In genomic region chr4:3246458-3247398, GRCh38 we compare ENCODE assay signal across 18 cellular contexts. TPM values are rescaled to one million over a fixed set of nuclear protein-coding genes. Genes with fewer than 3 reads are reported as not detected.
A peak's percentile ranks its signal among the peaks of the same experiment; 100 is the strongest.
DNase-seq lines count a peak whose midpoint lies in the region; ATAC-seq and TF ChIP-seq lines count a peak whose summit lies in the region.
"Had no signal": no experiment of that assay in that cellular context is flagged by ENCODE, and none has a peak within 500 bp of the region (broad histone marks: within the 10 kb centered on the region; RNA-seq: fewer than 3 reads in every experiment).

No MANE protein-coding gene starts in this region.

- H3K27ac Mint-ChIP-seq in activated naive CD4-positive, alpha-beta T cell treated with anti-CD3 and anti-CD28 coated beads, Interleukin-2, amount 10 ng/mL, durations not matched to agents 7 days and 5 days: peak overlapping the region; percentile 68
- peak overlapping the region; percentile 51 to 60 for H3K27ac Mint-ChIP-seq in effector memory CD8-positive, alpha-beta T cell

- no peaks in the 10 kb centered on the region for H3K27me3 ChIP-seq in Loucy (ENCODE audit: insufficient read depth, low read length, poor library complexity, severe bottlenecking)
- H3K27me3 ChIP-seq in osteoblast (ENCODE audit: insufficient read depth, low read length): no peaks in the 10 kb centered on the region
- H3K27me3 ChIP-seq: transverse colon had no signal

- H3K27me3 Mint-ChIP-seq in activated naive CD4-positive, alpha-beta T cell treated with anti-CD3 and anti-CD28 coated beads, Interleukin-2, amount 10 ng/mL, durations not matched to agents 7 days and 5 days: no peaks in the 10 kb centered on the region
- H3K27me3 Mint-ChIP-seq in effector memory CD8-positive, alpha-beta T cell: no peaks in the 10 kb centered on the region

- H3K4me2 ChIP-seq in Loucy (ENCODE audit: low read depth, low read length, poor library complexity, severe bottlenecking) (no peak overlapping the region), osteoblast (ENCODE audit: insufficient read depth, low read length) (no peak overlapping the region)

- peaks cover 21% of the 10 kb centered on the region for H3K4me1 Mint-ChIP-seq in activated naive CD4-positive, alpha-beta T cell treated with anti-CD3 and anti-CD28 coated beads, Interleukin-2, amount 10 ng/mL, durations not matched to agents 7 days and 5 days
- peaks cover 4 to 12% of the 10 kb centered on the region in 2 donors for H3K4me1 Mint-ChIP-seq in effector memory CD8-positive, alpha-beta T cell (ENCODE audit: low read depth in 2 of 2)

- no peak overlapping the region for H3K4me3 ChIP-seq in Loucy (ENCODE audit: low read length, poor library complexity, severe bottlenecking)
- no peak overlapping the region for H3K4me3 ChIP-seq in osteoblast (ENCODE audit: insufficient read depth, low read length)
- H3K4me3 ChIP-seq: transverse colon had no signal

- ATAC-seq in effector memory CD8-positive, alpha-beta T cell (replicated peaks): no peak
- ATAC-seq in GM21619 (IDR thresholded peaks at IDR 0.05; ENCODE audit: unreplicated experiment) (no peak), HG03469 (IDR thresholded peaks at IDR 0.05; ENCODE audit: unreplicated experiment) (no peak), GM19467 (IDR thresholded peaks at IDR 0.05; ENCODE audit: unreplicated experiment) (no peak)

- H3K4me3 Mint-ChIP-seq in activated naive CD4-positive, alpha-beta T cell treated with anti-CD3 and anti-CD28 coated beads, Interleukin-2, amount 10 ng/mL, durations not matched to agents 7 days and 5 days: no peak overlapping the region
- no peak overlapping the region for H3K4me3 Mint-ChIP-seq in effector memory CD8-positive, alpha-beta T cell

- DNase-seq in activated naive CD4-positive, alpha-beta T cell treated with anti-CD3 and anti-CD28 coated beads, Interleukin-2, amount 10 ng/mL, durations not matched to agents 7 days and 5 days: no peak
- DNase-seq in activated naive CD4-positive, alpha-beta T cell treated with Interleukin-2 at 50 U/mL for 16 hours: no peak
- DNase-seq in effector memory CD8-positive, alpha-beta T cell: no peak
- DNase-seq in osteoblast (ENCODE audit: insufficient read length, low spot score, missing footprints): peak; percentile 92
- DNase-seq: activated CD4-positive, CD25-positive, alpha-beta regulatory T cell; activated effector memory CD4-positive, alpha-beta T cell treated with Interleukin-2 at 50 U/mL for 16 hours; Caco-2; GF-D8; kidney; NCI-H146; stimulated activated CD4-positive, alpha-beta T cell treated with anti-CD3 and anti-CD28 coated beads, Interleukin-4, amount 100 ng/mL, for 4 hours; T-helper 1 cell; transverse colon had no signal

- no peaks in the 10 kb centered on the region for H3K79me2 ChIP-seq in Loucy (ENCODE audit: insufficient read depth, low read length)
- H3K79me2 ChIP-seq in osteoblast (ENCODE audit: insufficient read depth, low read length): no peaks in the 10 kb centered on the region

- H4K20me1 ChIP-seq in Loucy (ENCODE audit: insufficient read depth, low read length, poor library complexity, severe bottlenecking) (no peaks in the 10 kb centered on the region), osteoblast (ENCODE audit: insufficient read depth, low read length) (no peaks in the 10 kb centered on the region)

- TF ChIP-seq CTCF in Loucy (conservative IDR thresholded peaks at IDR 0.05; ENCODE audit: low read length) (peak; percentile 46), osteoblast (IDR thresholded peaks at IDR 0.05; ENCODE audit: extremely low read depth, low read depth, low read length) (no peak)

- no peaks in the 10 kb centered on the region for H3K9me3 ChIP-seq in Loucy (ENCODE audit: insufficient read depth, low read depth, low read length)
- H3K9me3 ChIP-seq in osteoblast (ENCODE audit: low read depth, low read length): no peaks in the 10 kb centered on the region
- H3K9me3 ChIP-seq: Caco-2, transverse colon had no signal

- CTCF ChIA-PET in activated naive CD4-positive, alpha-beta T cell treated with anti-CD3 and anti-CD28 coated beads, Interleukin-2, amount 10 ng/mL, durations not matched to agents 7 days and 5 days (lab: Charles Lee): interaction anchor here (0.5 to 1.0 kb wide), 3 partner anchors 53 to 140 kb away, joined by 3 to 8 read pairs (median 3); no protein-coding TSS in a partner anchor

- no peaks in the 10 kb centered on the region for H3F3A ChIP-seq in Loucy (ENCODE audit: low read depth)

- H3K36me3 ChIP-seq in Loucy (ENCODE audit: insufficient read depth, low read length): no peaks in the 10 kb centered on the region
- H3K36me3 ChIP-seq in osteoblast (ENCODE audit: insufficient read depth, low read length): no peaks in the 10 kb centered on the region
- H3K36me3 ChIP-seq: transverse colon had no signal

- no peak overlapping the region for H3K9ac ChIP-seq in Loucy (ENCODE audit: low read depth, low read length, poor library complexity, severe bottlenecking)

- H3K4me1 ChIP-seq in Loucy (ENCODE audit: insufficient read depth, low read length, poor library complexity, severe bottlenecking) (peaks cover 11% of the 10 kb centered on the region), osteoblast (ENCODE audit: insufficient read depth, low read length) (no peaks in the 10 kb centered on the region)
- H3K4me1 ChIP-seq: Caco-2 had no signal

- no peaks in the 10 kb centered on the region for H3K9me3 Mint-ChIP-seq in activated naive CD4-positive, alpha-beta T cell treated with anti-CD3 and anti-CD28 coated beads, Interleukin-2, amount 10 ng/mL, durations not matched to agents 7 days and 5 days
- no peaks in the 10 kb centered on the region for H3K9me3 Mint-ChIP-seq in effector memory CD8-positive, alpha-beta T cell

- no peaks in the 10 kb centered on the region for H3K9me2 ChIP-seq in Loucy (replicated peaks; ENCODE audit: low read depth, low read length)

- peaks cover 2% of the 10 kb centered on the region for H3K36me3 Mint-ChIP-seq in activated naive CD4-positive, alpha-beta T cell treated with anti-CD3 and anti-CD28 coated beads, Interleukin-2, amount 10 ng/mL, durations not matched to agents 7 days and 5 days
- H3K36me3 Mint-ChIP-seq in effector memory CD8-positive, alpha-beta T cell (ENCODE audit: insufficient read depth): peaks cover 10% of the 10 kb centered on the region

- H2AFZ ChIP-seq in Loucy (ENCODE audit: low read length) (no peak overlapping the region), osteoblast (ENCODE audit: low read length) (no peak overlapping the region)

- H3K27ac ChIP-seq in osteoblast (ENCODE audit: low read depth, low read length): no peak overlapping the region
- H3K27ac ChIP-seq: HL-60, transverse colon had no signal

RNA-seq across cellular contexts. Expression of gene MSANTD1, which starts 2.2 kb away (rescaled TPM):
- 0.59 and 0.72 TPM in 2 replicates for total RNA-seq in osteoblast

RNA-seq across cellular contexts. Expression of gene RGS12, which starts 46.1 kb away (rescaled TPM):
- total RNA-seq in osteoblast: 19.2 and 61.2 TPM in 2 replicates
